Comparison of ENCODE assay signal across 8 cellular contexts in genomic region chr11:113730887-113731726, GRCh38. TPM values are rescaled to one million over a fixed set of nuclear protein-coding genes. Genes with fewer than 3 reads are reported as not detected.
A peak's percentile ranks its signal among the peaks of the same experiment; 100 is the strongest.
DNase-seq lines count a peak whose midpoint lies in the region; ATAC-seq, FAIRE-seq and TF ChIP-seq lines count a peak whose summit lies in the region.

No MANE protein-coding gene starts in this region.

- FAIRE-seq in HTR-8/SVneo (lab: Jason Lieb, UNC) = peak; percentile 88

- H2AFZ ChIP-seq in neural progenitor cell (replicated peaks) = no peak overlapping the region

- ATAC-seq in HG03439 (IDR thresholded peaks at IDR 0.05; ENCODE audit: unreplicated experiment) (no peak), HG03457 (IDR thresholded peaks at IDR 0.05; ENCODE audit: unreplicated experiment) (no peak)

- no peak overlapping the region for H3K9ac ChIP-seq in neural progenitor cell

- H3K4me1 Mint-ChIP-seq in neural progenitor cell = peaks cover 2% of the 10 kb centered on the region

- no peak for TF ChIP-seq POLR2A in esophagus squamous epithelium (IDR thresholded peaks at IDR 0.05)

- peaks cover 0 to 48% (median 8%) of the 10 kb centered on the region in 3 donors for H3K36me3 ChIP-seq in esophagus squamous epithelium
- H3K36me3 ChIP-seq in neural progenitor cell = peaks cover 5% of the 10 kb centered on the region

- no peak overlapping the region for H3K4me3 Mint-ChIP-seq in neural progenitor cell

- no peaks in the 10 kb centered on the region for H4K20me1 ChIP-seq in neural progenitor cell (ENCODE audit: low read depth)

- no peak overlapping the region for H3K4me2 ChIP-seq in neural progenitor cell

- peaks cover 2% of the 10 kb centered on the region for H3K27me3 Mint-ChIP-seq in neural progenitor cell (ENCODE audit: insufficient read depth, low read depth)

- H3K4me1 ChIP-seq in esophagus squamous epithelium (no peaks in the 10 kb centered on the region), neural progenitor cell (no peaks in the 10 kb centered on the region)

- H3K36me3 Mint-ChIP-seq in neural progenitor cell = peaks cover 17% of the 10 kb centered on the region

- peak in 4 of 6 experiments; percentile 23 to 52 (median 34) for TF ChIP-seq CTCF in esophagus squamous epithelium (IDR thresholded peaks at IDR 0.05)
- peak; percentile 75 for TF ChIP-seq CTCF in neural progenitor cell (IDR thresholded peaks at IDR 0.05)
- TF ChIP-seq CTCF in coronary artery (IDR thresholded peaks at IDR 0.05) = no peak

- no peak overlapping the region for H3K27ac Mint-ChIP-seq in neural progenitor cell

- 50 to 51% methylated on average over 4 of the region's 4 CpGs for WGBS in esophagus squamous epithelium, 2 donors

- no peaks in the 10 kb centered on the region for H3K9me3 Mint-ChIP-seq in neural progenitor cell

- intact Hi-C loops in esophagus squamous epithelium (cut with DNase I) = loop anchor here (5.0 kb wide), 1 partner anchor 424 kb away; no protein-coding TSS in a partner anchor

- H3K27ac ChIP-seq in esophagus squamous epithelium (no peak overlapping the region), neural progenitor cell (no peak overlapping the region), coronary artery (no peak overlapping the region)

- peak; percentile 23 for DNase-seq in COLO829 (ENCODE audit: low spot score)
- DNase-seq in HTR-8/SVneo (ENCODE audit: insufficient read length, low spot score) = peak; percentile 60
- peak; percentile 72 for DNase-seq in RPMI7951 (ENCODE audit: low read depth)
- no peak for DNase-seq in esophagus squamous epithelium (lab: John Stamatoyannopoulos, UW)
- DNase-seq in neural progenitor cell (ENCODE audit: low spot score) = peak; percentile 75
- DNase-seq in coronary artery (ENCODE audit: low spot score) = no peak

- H3K79me2 ChIP-seq in neural progenitor cell (ENCODE audit: low read depth) = no peaks in the 10 kb centered on the region

- H3F3A ChIP-seq in neural progenitor cell (ENCODE audit: low read depth) = peaks cover 5% of the 10 kb centered on the region

- no peaks in the 10 kb centered on the region for H3K9me3 ChIP-seq in esophagus squamous epithelium
- no peaks in the 10 kb centered on the region for H3K9me3 ChIP-seq in neural progenitor cell (ENCODE audit: low read depth)

- no peaks in the 10 kb centered on the region for H3K27me3 ChIP-seq in esophagus squamous epithelium
- H3K27me3 ChIP-seq in neural progenitor cell = no peaks in the 10 kb centered on the region

- no peak overlapping the region for H3K4me3 ChIP-seq in esophagus squamous epithelium
- no peak overlapping the region for H3K4me3 ChIP-seq in neural progenitor cell
- H3K4me3 ChIP-seq in coronary artery = no peak overlapping the region

RNA-seq across cellular contexts. Expression of gene TMPRSS5, which starts 25.0 kb away (rescaled TPM):
- total RNA-seq in RPMI7951 (2014; rRNA removed; shearing (Covaris generic)) = 0.12 TPM in 1 of 2 replicates, not detected in the other
- total RNA-seq in esophagus squamous epithelium = 1 to 10 TPM in 1 of 4 donors, under 1 TPM in 2, not detected in 1; 0.19 to 1.3 (median 0.35) TPM
- total RNA-seq in neural progenitor cell (ENCODE audit: low replicate concordance) = 0.74 TPM in 1 of 2 replicates, not detected in the other

RNA-seq across cellular contexts. Expression of gene ZW10, which starts 42.4 kb away (rescaled TPM):
- 39.4 and 46.1 TPM in 2 replicates for total RNA-seq in RPMI7951 (2014; rRNA removed; shearing (Covaris generic))
- total RNA-seq in esophagus squamous epithelium (10 to 100 TPM; 11.3 to 17.1 (median 15.2) TPM), neural progenitor cell (ENCODE audit: low replicate concordance) (30.6 and 35.7 TPM in 2 replicates)

RNA-seq across cellular contexts. Expression of gene CLDN25, which starts 48.5 kb away (rescaled TPM):
- not detected in 2 replicates for total RNA-seq in RPMI7951 (2014; rRNA removed; shearing (Covaris generic))
- total RNA-seq in esophagus squamous epithelium (not detected), neural progenitor cell (ENCODE audit: low replicate concordance) (not detected in 2 replicates)

Comparison
In these comparisons a context has a peak if more than half of its experiments do, and no peak if none do; other contexts are left out.
1. DNase-seq: peak in COLO829 (single experiment), HTR-8/SVneo (single experiment), RPMI7951 (single experiment) and neural progenitor cell (single experiment); none in esophagus squamous epithelium (single experiment) and coronary artery (single experiment).